Comparison of ENCODE assay signal across 1 cellular context in genomic region chr6:26576929-26577719, GRCh38.
TF ChIP-seq lines count a peak whose summit lies in the region.

No MANE protein-coding gene starts in this region.

TF ChIP-seq in HepG2, 621 proteins besides CTCF, POLR2A, EP300 and RAD21 (continued from another document and continues in another):
- TF ChIP-seq ARID4A (CRISPR knock-in tag; IDR thresholded peaks at IDR 0.05; ENCODE audit: borderline replicate concordance) (no peak), NCOA2 (CRISPR knock-in tag; IDR thresholded peaks at IDR 0.05) (no peak), MIER3 (CRISPR knock-in tag; IDR thresholded peaks at IDR 0.05; ENCODE audit: borderline replicate concordance) (peak; percentile 23; the same call in 1 of the 2 replicates), GZF1 (CRISPR knock-in tag; IDR thresholded peaks at IDR 0.05) (peak; percentile 97), ZNF792 (CRISPR knock-in tag; IDR thresholded peaks at IDR 0.05) (peak; percentile 56), YY1 (IDR thresholded peaks at IDR 0.05; ENCODE audit: insufficient read depth, insufficient replicate concordance, low read depth, low read length) (no peak), ZNF891 (CRISPR knock-in tag; IDR thresholded peaks at IDR 0.05) (no peak), MIXL1 (CRISPR knock-in tag; IDR thresholded peaks at IDR 0.05) (peak; percentile 79), ZNF235 (CRISPR knock-in tag; IDR thresholded peaks at IDR 0.05; ENCODE audit: borderline replicate concordance) (no peak), WIZ (CRISPR knock-in tag; IDR thresholded peaks at IDR 0.05) (no peak), MAF1 (CRISPR knock-in tag; IDR thresholded peaks at IDR 0.05; ENCODE audit: borderline replicate concordance) (peak; percentile 93; the same call in 1 of the 2 replicates), SP5 (CRISPR knock-in tag; IDR thresholded peaks at IDR 0.05; ENCODE audit: borderline replicate concordance, low read depth) (0 out of 2 replicates have a peak, but pooled peaks have one; percentile 26), ZNF343 (CRISPR knock-in tag; IDR thresholded peaks at IDR 0.05) (no peak), JUND (CRISPR knock-in tag; IDR thresholded peaks at IDR 0.05) (no peak), ZBTB40 (IDR thresholded peaks at IDR 0.05) (no peak), ZBTB40 (CRISPR knock-in tag; IDR thresholded peaks at IDR 0.05) (no peak; the same call in 1 of the 2 replicates), GABPB1 (CRISPR knock-in tag; IDR thresholded peaks at IDR 0.05) (0 out of 2 replicates have a peak, but pooled peaks have one; percentile 29), TBL1XR1 (IDR thresholded peaks at IDR 0.05; ENCODE audit: borderline replicate concordance, low read length, partially characterized antibody) (no peak), ETS1 (CRISPR knock-in tag; IDR thresholded peaks at IDR 0.05) (no peak), RNF219 (CRISPR knock-in tag; IDR thresholded peaks at IDR 0.05) (no peak), SNAI1 (CRISPR knock-in tag; IDR thresholded peaks at IDR 0.05; ENCODE audit: borderline replicate concordance) (no peak), ZNF704 (CRISPR knock-in tag; IDR thresholded peaks at IDR 0.05; ENCODE audit: borderline replicate concordance) (no peak), KDM1A (CRISPR knock-in tag; IDR thresholded peaks at IDR 0.05) (0 out of 2 replicates have a peak, but pooled peaks have one; percentile 41), ZNF512 (CRISPR knock-in tag; IDR thresholded peaks at IDR 0.05) (no peak), ZNF670 (CRISPR knock-in tag; IDR thresholded peaks at IDR 0.05; ENCODE audit: borderline replicate concordance) (no peak), HMGXB4 (CRISPR knock-in tag; IDR thresholded peaks at IDR 0.05; ENCODE audit: borderline replicate concordance in 1 of 2, low read depth in 1 of 2) (peak; percentile 96 to 98), ZNF709 (CRISPR knock-in tag; IDR thresholded peaks at IDR 0.05) (no peak), STAG1 (CRISPR knock-in tag; IDR thresholded peaks at IDR 0.05) (no peak), NR2F6 (IDR thresholded peaks at IDR 0.05) (no peak), NR2F6 (CRISPR knock-in tag; IDR thresholded peaks at IDR 0.05) (no peak), ETV6 (CRISPR knock-in tag; conservative IDR thresholded peaks at IDR 0.05) (no peak), ZNF672 (CRISPR knock-in tag; IDR thresholded peaks at IDR 0.05) (no peak), ZNF598 (CRISPR knock-in tag; IDR thresholded peaks at IDR 0.05; ENCODE audit: borderline replicate concordance) (0 out of 2 replicates have a peak, but pooled peaks have one; percentile 46), ATF1 (CRISPR knock-in tag; IDR thresholded peaks at IDR 0.05) (no peak; the same call in 1 of the 2 replicates), ZBTB46 (CRISPR knock-in tag; IDR thresholded peaks at IDR 0.05; ENCODE audit: borderline replicate concordance) (no peak), CEBPG (CRISPR knock-in tag; IDR thresholded peaks at IDR 0.05) (peak; percentile 60)
